Comparison of ENCODE assay signal across 12 cellular contexts in genomic region chr17:81426676-81427445, GRCh38. TPM values are rescaled to one million over a fixed set of nuclear protein-coding genes. Genes with fewer than 3 reads are reported as not detected.
DNase-seq lines count a peak whose midpoint lies in the region; ATAC-seq and TF ChIP-seq lines count a peak whose summit lies in the region.
"Had no signal": no experiment of that assay in that cellular context is flagged by ENCODE, and none has a peak within 500 bp of the region (broad histone marks: within the 10 kb centered on the region; RNA-seq: fewer than 3 reads in every experiment).

No MANE protein-coding gene starts in this region.

- no peaks in the 10 kb centered on the region for H3K27me3 ChIP-seq in IMR-90 (ENCODE audit: control insufficient read depth, insufficient read depth, low read length)
- no peaks in the 10 kb centered on the region for H3K27me3 ChIP-seq in neuronal stem cell (ENCODE audit: control insufficient read depth in 3 of 3, insufficient read depth in 3 of 3, low read depth in 1 of 3, low read length in 3 of 3)
- H3K27me3 ChIP-seq: uterus had no signal

- TF ChIP-seq POLR2A in IMR-90 (IDR thresholded peaks at IDR 0.05; ENCODE audit: low read depth, low read length), result no peak

- H2BK12ac ChIP-seq in neuronal stem cell (ENCODE audit: low read length), result peak overlapping the region; percentile 41

- H3K23ac ChIP-seq in IMR-90 (ENCODE audit: low read depth, low read length) (no peak overlapping the region), neuronal stem cell (ENCODE audit: low read depth, low read length, poor library complexity) (no peak overlapping the region)

- no peak overlapping the region for H3K27ac Mint-ChIP-seq in activated naive CD8-positive, alpha-beta T cell treated with anti-CD3 and anti-CD28 coated beads for 36 hours

- H3K14ac ChIP-seq in IMR-90 (replicated peaks; ENCODE audit: low read depth, low read length) (no peak overlapping the region), neuronal stem cell (ENCODE audit: low read length) (no peak overlapping the region)

- dilution Hi-C loops in IMR-90 (cut with HindIII; ENCODE audit: low sequenced_read_pairs, unreplicated experiment), result no loop called here

- no peak overlapping the region for H2BK20ac ChIP-seq in IMR-90 (ENCODE audit: low read depth, low read length)

- no peak for TF ChIP-seq RAD21 in IMR-90 (IDR thresholded peaks at IDR 0.05; ENCODE audit: low read length)

- H3K4ac ChIP-seq in IMR-90 (ENCODE audit: low read depth, low read length) (no peak overlapping the region), neuronal stem cell (ENCODE audit: low read length) (no peak overlapping the region)

- peaks cover 3% of the 10 kb centered on the region for H3K4me1 Mint-ChIP-seq in activated naive CD8-positive, alpha-beta T cell treated with anti-CD3 and anti-CD28 coated beads for 36 hours

- H2BK15ac ChIP-seq in IMR-90 (ENCODE audit: low read depth, low read length) (no peak overlapping the region), neuronal stem cell (ENCODE audit: low read length) (no peak overlapping the region)

- H3K79me1 ChIP-seq in IMR-90 (ENCODE audit: low read depth in 1 of 2, low read length in 2 of 2), result peaks cover 26 to 47% of the 10 kb centered on the region in 2 experiments
- H3K79me1 ChIP-seq in neuronal stem cell (ENCODE audit: low read depth, low read length), result peaks cover 33% of the 10 kb centered on the region

- H3K9me3 ChIP-seq in IMR-90 (ENCODE audit: control insufficient read depth, insufficient read depth, low read length) (no peaks in the 10 kb centered on the region), neuronal stem cell (replicated peaks in 1 of 2; ENCODE audit: control insufficient read depth in 2 of 2, insufficient read depth in 1 of 2, low read depth in 1 of 2, low read length in 2 of 2) (peaks cover 0 to 6% of the 10 kb centered on the region in 2 donors)
- H3K9me3 ChIP-seq: uterus had no signal

- H2BK5ac ChIP-seq in IMR-90 (ENCODE audit: low read depth, low read length, poor library complexity, severe bottlenecking), result no peak overlapping the region
- H2BK5ac ChIP-seq in neuronal stem cell (ENCODE audit: low read length), result no peak overlapping the region

- H2BK120ac ChIP-seq in IMR-90 (ENCODE audit: low read depth, low read length) (no peak overlapping the region), neuronal stem cell (ENCODE audit: low read depth, low read length) (no peak overlapping the region)

- CTCF ChIA-PET in IMR-90 (lab: Yijun Ruan, JAX), result no interaction called here

- no peak overlapping the region for H4K5ac ChIP-seq in IMR-90 (ENCODE audit: low read depth, low read length)

- TF ChIP-seq CTCF in IMR-90 (conservative IDR thresholded peaks at IDR 0.05; ENCODE audit: low read depth, low read length) (no peak), coronary artery (IDR thresholded peaks at IDR 0.05) (no peak)

- H3K18ac ChIP-seq in IMR-90 (ENCODE audit: low read depth, low read length) (no peak overlapping the region), neuronal stem cell (ENCODE audit: low read length) (peak overlapping the region; percentile 57)

- POLR2A ChIA-PET in IMR-90 (lab: Charles Lee; ENCODE audit: unreplicated experiment), result no interaction called here

- WGBS in IMR-90 (ENCODE audit: extremely low coverage in 2 of 2, insufficient read length in 1 of 2), 2 experiments, result 84% methylated on average over 6 of the region's 27 CpGs; no CpG with 5 or more reads in 1 of the 2 experiments
- no CpG with 5 or more reads among the region's 27 CpGs for WGBS in neuronal stem cell (ENCODE audit: extremely low coverage in 2 of 2, insufficient read length in 2 of 2, insufficient replicate concordance in 1 of 2), 2 donors

- no peaks in the 10 kb centered on the region for H3K9me3 Mint-ChIP-seq in activated naive CD8-positive, alpha-beta T cell treated with anti-CD3 and anti-CD28 coated beads for 36 hours

- peaks cover 8% of the 10 kb centered on the region for H4K20me1 ChIP-seq in IMR-90 (ENCODE audit: insufficient read depth, low read length)

- H4K8ac ChIP-seq in IMR-90 (ENCODE audit: low read depth in 2 of 2, low read length in 2 of 2) (no peak overlapping the region), neuronal stem cell (ENCODE audit: low read depth, low read length) (no peak overlapping the region)

- no peak overlapping the region for H3K4me2 ChIP-seq in IMR-90 (ENCODE audit: low read depth, low read length)
- no peak overlapping the region for H3K4me2 ChIP-seq in neuronal stem cell (ENCODE audit: insufficient read depth, low read length, poor library complexity, severe bottlenecking)

- no peaks in the 10 kb centered on the region; the same call in 1 of the 2 replicates for H3K36me3 ChIP-seq in IMR-90 (ENCODE audit: control insufficient read depth, insufficient read depth, low read length)
- peaks cover 2 to 5% of the 10 kb centered on the region in 2 donors for H3K36me3 ChIP-seq in neuronal stem cell (replicated peaks in 1 of 2; ENCODE audit: control insufficient read depth in 2 of 2, insufficient read depth in 2 of 2, low read length in 2 of 2)
- H3K36me3 ChIP-seq: uterus had no signal

- intact Hi-C loops in IMR-90 (cut with micrococcal nuclease) (no loop called here), sciatic nerve (cut with DNase I) (no loop called here)

- in situ Hi-C loops in IMR-90 (cut with MboI; ENCODE audit: low sequenced_read_pairs), result no loop called here

- H2AFZ ChIP-seq in IMR-90 (replicated peaks; ENCODE audit: low read length, poor library complexity) (no peak overlapping the region), neuronal stem cell (ENCODE audit: low read length) (no peak overlapping the region)

- H3K9ac ChIP-seq in IMR-90 (ENCODE audit: low read depth, low read length) (no peak overlapping the region), neuronal stem cell (ENCODE audit: low read depth, low read length, poor library complexity) (peak overlapping the region; percentile 4)

- H3K4me3 Mint-ChIP-seq in activated naive CD8-positive, alpha-beta T cell treated with anti-CD3 and anti-CD28 coated beads for 36 hours, result no peak overlapping the region

- H3K27me3 Mint-ChIP-seq in activated naive CD8-positive, alpha-beta T cell treated with anti-CD3 and anti-CD28 coated beads for 36 hours, result peaks cover 23% of the 10 kb centered on the region

- no peak overlapping the region for H3K56ac ChIP-seq in IMR-90 (ENCODE audit: extremely low read depth, insufficient read depth, low read length)

- H3K4me1 ChIP-seq in IMR-90 (ENCODE audit: control insufficient read depth, insufficient read depth, low read length) (peaks cover 30% of the 10 kb centered on the region), neuronal stem cell (ENCODE audit: control insufficient read depth in 2 of 2, insufficient read depth in 1 of 2, low read depth in 1 of 2, low read length in 2 of 2) (peaks cover 30 to 37% of the 10 kb centered on the region in 2 donors)

- DNase-seq in AML-193 (lab: John Stamatoyannopoulos, UW) (peak; percentile 52 to 69), IMR-90 (no peak), coronary artery (ENCODE audit: low spot score) (no peak), neuronal stem cell (ENCODE audit: low spot score) (no peak), sciatic nerve (ENCODE audit: low spot score) (no peak), AG08396 (ENCODE audit: low spot score) (no peak)
- no peak for DNase-seq in activated naive CD8-positive, alpha-beta T cell treated with anti-CD3 and anti-CD28 coated beads for 36 hours
- DNase-seq: amniotic stem cell, mesendoderm, uterus had no signal

- H3K9me1 ChIP-seq in IMR-90 (ENCODE audit: insufficient read depth, low read length), result peaks cover 10% of the 10 kb centered on the region

- H2AK5ac ChIP-seq in IMR-90 (ENCODE audit: low read depth, low read length) (no peak overlapping the region), neuronal stem cell (ENCODE audit: low read depth, low read length) (peak overlapping the region; percentile 75)

- H4K91ac ChIP-seq in IMR-90 (ENCODE audit: insufficient read depth, low read depth, low read length), result no peak overlapping the region
- no peak overlapping the region for H4K91ac ChIP-seq in neuronal stem cell (ENCODE audit: low read depth, low read length, poor library complexity)

- ATAC-seq in IMR-90 (ENCODE audit: low read depth) (no peak), sciatic nerve (no peak), GM19452 (IDR thresholded peaks at IDR 0.05; ENCODE audit: unreplicated experiment) (no peak)
- ATAC-seq: K562 had no signal

- no peaks in the 10 kb centered on the region for H3K36me3 Mint-ChIP-seq in activated naive CD8-positive, alpha-beta T cell treated with anti-CD3 and anti-CD28 coated beads for 36 hours

- no peak overlapping the region for H3K27ac ChIP-seq in IMR-90 (ENCODE audit: insufficient read depth, low read length)
- H3K27ac ChIP-seq in coronary artery, result peak overlapping the region; percentile 62 to 64
- H3K27ac ChIP-seq in neuronal stem cell (replicated peaks; ENCODE audit: low read length), result no peak overlapping the region
- H3K27ac ChIP-seq: uterus had no signal

- H2AK9ac ChIP-seq in IMR-90 (replicated peaks; ENCODE audit: low read depth, low read length, poor library complexity), result peak overlapping the region; percentile 55

- BruUV-seq in IMR-90 (replicated peaks; lab: Mats Ljungman, UMichigan), result no TSS peak

- no peak overlapping the region for H3K4me3 ChIP-seq in IMR-90 (ENCODE audit: insufficient read depth, low read depth, low read length)
- H3K4me3 ChIP-seq in coronary artery, result no peak overlapping the region
- H3K4me3 ChIP-seq in neuronal stem cell (ENCODE audit: low read length in 2 of 2), result no peak overlapping the region
- H3K4me3 ChIP-seq: K562, uterus had no signal

TF ChIP-seq in IMR-90, 13 proteins besides CTCF, POLR2A, EP300 and RAD21 (continues in another document):
- TF ChIP-seq MAZ (IDR thresholded peaks at IDR 0.05; ENCODE audit: borderline replicate concordance, low read depth, low read length), result no peak
- TF ChIP-seq CHD1 (IDR thresholded peaks at IDR 0.05; ENCODE audit: low read depth, low read length), result no peak
- TF ChIP-seq RCOR1 (IDR thresholded peaks at IDR 0.05; ENCODE audit: insufficient replicate concordance, low read length), result no peak
- TF ChIP-seq BHLHE40 (IDR thresholded peaks at IDR 0.05; ENCODE audit: low read depth, low read length), result no peak
- TF ChIP-seq MAFK (IDR thresholded peaks at IDR 0.05; ENCODE audit: low read depth, low read length), result no peak
- TF ChIP-seq NFE2L2 (IDR thresholded peaks at IDR 0.05; ENCODE audit: low read depth, low read length), result no peak

RNA-seq across cellular contexts. Expression of gene BAHCC1, which starts 31.6 kb away (rescaled TPM):
- total RNA-seq in IMR-90 (2012; rRNA removed) (0.36 and 0.83 TPM in 2 replicates), sciatic nerve (47.8 TPM)
- polyA plus RNA-seq in IMR-90 (2012; rRNA removed), result 7.8 and 8.1 TPM in 2 replicates
- 4.4 and 5.5 TPM in 2 replicates for polyA plus RNA-seq in IMR-90 (2012; cell fraction: cytosol; rRNA removed)
- polyA plus RNA-seq in IMR-90 (2012; cell fraction: nucleus; rRNA removed; ENCODE audit: low replicate concordance), result 24.1 and 56.3 TPM in 2 replicates
- 15.9 TPM for polyA plus RNA-seq in neuronal stem cell (2013, experiment 1 of 2)
- 17.5 TPM for polyA plus RNA-seq in neuronal stem cell (2013, experiment 2 of 2)
- total RNA-seq in activated naive CD8-positive, alpha-beta T cell treated with anti-CD3 and anti-CD28 coated beads for 36 hours, result under 1 TPM; 0.08 to 0.25 TPM

Comparison
In these comparisons a context has a peak if more than half of its experiments do, and no peak if none do; other contexts are left out.
1. DNase-seq: peak in AML-193 (2 of 2); none in IMR-90 (single experiment), coronary artery (single experiment), neuronal stem cell (single experiment), sciatic nerve (single experiment), activated naive CD8-positive, alpha-beta T cell treated with anti-CD3 and anti-CD28 coated beads for 36 hours (single experiment) and AG08396 (single experiment).
2. H3K27ac ChIP-seq: peak in coronary artery (2 of 2); none in IMR-90 (single experiment) and neuronal stem cell (single experiment).
3. RNA of gene BAHCC1, which starts 31.6 kb away (total RNA-seq): 47.8 TPM in sciatic nerve (single experiment); 0.36 to 0.83 TPM in IMR-90 and 0.08 to 0.25 TPM in activated naive CD8-positive, alpha-beta T cell treated with anti-CD3 and anti-CD28 coated beads for 36 hours; every median in the first group is over 10 times any median in the second.